In genomic region chr5:177491983-177492746, GRCh38 we compare ENCODE assay signal across 14 cellular contexts. TPM values are rescaled to one million over a fixed set of nuclear protein-coding genes. Genes with fewer than 3 reads are reported as not detected.
A peak's percentile ranks its signal among the peaks of the same experiment; 100 is the strongest.
DNase-seq lines count a peak whose midpoint lies in the region; ATAC-seq and TF ChIP-seq lines count a peak whose summit lies in the region.
"Had no signal": no experiment of that assay in that cellular context is flagged by ENCODE, and none has a peak within 500 bp of the region (broad histone marks: within the 10 kb centered on the region; RNA-seq: fewer than 3 reads in every experiment).

No MANE protein-coding gene starts in this region.

- 93% methylated on average over 53 to 54 of the region's 54 CpGs for WGBS in heart right ventricle, 2 donors
- 26 to 28% methylated on average over 53 to 54 of the region's 54 CpGs for WGBS in aorta, 2 donors

- no peaks in the 10 kb centered on the region for H3K27me3 Mint-ChIP-seq in chondrocyte (ENCODE audit: low read depth)

- H3K4me3 ChIP-seq in cardiac muscle cell (no peak overlapping the region), heart right ventricle (no peak overlapping the region), neutrophil (ENCODE audit: low read depth in 1 of 2, low read length in 1 of 2) (no peak overlapping the region), aorta (ENCODE audit: low read length in 2 of 2) (no peak overlapping the region), MG63 (no peak overlapping the region)

- no peak for DNase-seq in cardiac muscle cell (ENCODE audit: low read depth in 1 of 2, low spot score in 1 of 2)
- DNase-seq in heart right ventricle: no peak
- DNase-seq in chondrocyte (ENCODE audit: low spot score): no peak
- no peak for DNase-seq in aorta
- DNase-seq in NCI-H2171 (lab: John Stamatoyannopoulos, UW): no peak
- DNase-seq in MG63: no peak
- DNase-seq: hippocampal formation, KG1, NCI-H1417, NCI-H446 treated with DMSO at 0.1 percent for 48 hours had no signal

- H3K27ac Mint-ChIP-seq in chondrocyte (ENCODE audit: unreplicated experiment): peak overlapping the region; percentile 91

- H3K4me1 Mint-ChIP-seq in chondrocyte (ENCODE audit: low read depth): peaks cover 72% of the 10 kb centered on the region

- TF ChIP-seq CTCF in cardiac muscle cell (IDR thresholded peaks at IDR 0.05; ENCODE audit: low read depth, low read length) (no peak), heart right ventricle (IDR thresholded peaks at IDR 0.05) (no peak), chondrocyte (IDR thresholded peaks at IDR 0.05) (no peak), neutrophil (IDR thresholded peaks at IDR 0.05) (no peak)

- peak overlapping the region; percentile 5 for H3K27ac ChIP-seq in cardiac muscle cell
- peak overlapping the region in 3 of 10 donors; percentile 95 to 97 (median 97) for H3K27ac ChIP-seq in heart right ventricle
- H3K27ac ChIP-seq in neutrophil: peak overlapping the region; percentile 99
- H3K27ac ChIP-seq in aorta (ENCODE audit: low read depth in 1 of 2, low read length in 2 of 2): peak overlapping the region; percentile 31 to 58

- peaks cover 26% of the 10 kb centered on the region for H3K4me1 ChIP-seq in cardiac muscle cell (ENCODE audit: low read depth)
- H3K4me1 ChIP-seq in heart right ventricle: peaks cover 15 to 54% (median 44%) of the 10 kb centered on the region in 9 donors
- peaks cover 56 to 65% of the 10 kb centered on the region in 2 experiments for H3K4me1 ChIP-seq in neutrophil (ENCODE audit: control insufficient read depth in 1 of 2, insufficient read depth in 1 of 2, low read depth in 1 of 2, low read length in 1 of 2)
- H3K4me1 ChIP-seq in aorta (ENCODE audit: control insufficient read depth in 1 of 2, insufficient read depth in 2 of 2, low read length in 2 of 2): no peaks in the 10 kb centered on the region

- peak overlapping the region; percentile 59 for H3K4me3 Mint-ChIP-seq in chondrocyte (ENCODE audit: unreplicated experiment)

- ATAC-seq in heart right ventricle: no peak
- no peak for ATAC-seq in aorta (ENCODE audit: low FRiP score)
- ATAC-seq in GM21423 (IDR thresholded peaks at IDR 0.05; ENCODE audit: unreplicated experiment): no peak
- ATAC-seq: esophagus mucosa, PC-3 had no signal

- H3K36me3 ChIP-seq in cardiac muscle cell: peaks cover 41% of the 10 kb centered on the region
- H3K36me3 ChIP-seq in heart right ventricle: peaks cover 4 to 77% (median 47%) of the 10 kb centered on the region in 9 donors
- H3K36me3 ChIP-seq in neutrophil: peaks cover 89% of the 10 kb centered on the region
- peaks cover 0 to 16% of the 10 kb centered on the region in 2 donors for H3K36me3 ChIP-seq in aorta (ENCODE audit: control insufficient read depth in 1 of 2, insufficient read depth in 2 of 2, low read length in 1 of 2)
- peaks cover 90% of the 10 kb centered on the region for H3K36me3 ChIP-seq in MG63

- H3K36me3 Mint-ChIP-seq in chondrocyte (ENCODE audit: low read depth): peaks cover 32% of the 10 kb centered on the region

- intact Hi-C loops in heart right ventricle (cut with DNase I) (loop anchor here in 1 of 10 donors (10.0 kb wide), 1 partner anchor 177 kb away; the partner anchor contains the start of gene MXD3), aorta (cut with DNase I) (no loop called here)

- H3K27me3 ChIP-seq in cardiac muscle cell (no peaks in the 10 kb centered on the region), heart right ventricle (no peaks in the 10 kb centered on the region), neutrophil (no peaks in the 10 kb centered on the region), aorta (ENCODE audit: control insufficient read depth in 1 of 2, insufficient read depth in 2 of 2, low read length in 1 of 2) (no peaks in the 10 kb centered on the region), MG63 (no peaks in the 10 kb centered on the region)

- H3K9me3 Mint-ChIP-seq in chondrocyte (ENCODE audit: low read depth): no peaks in the 10 kb centered on the region

- H3K9me3 ChIP-seq in cardiac muscle cell (ENCODE audit: low read depth) (no peaks in the 10 kb centered on the region), heart right ventricle (no peaks in the 10 kb centered on the region), neutrophil (no peaks in the 10 kb centered on the region), aorta (ENCODE audit: control insufficient read depth, low read length) (no peaks in the 10 kb centered on the region), MG63 (no peaks in the 10 kb centered on the region)

RNA-seq across cellular contexts. Expression of gene PDLIM7, which starts 5.2 kb away (rescaled TPM):
- total RNA-seq in cardiac muscle cell (165 and 255 TPM in 2 replicates), heart right ventricle (10 to 100 TPM; 32.5 to 70.6 (median 51.0) TPM), chondrocyte (563 to 633 TPM (median 613 TPM) in 3 replicates), aorta (100 to 1,000 TPM; 510 to 729 TPM)
- polyA plus RNA-seq in cardiac muscle cell (328 and 537 TPM in 2 replicates), heart right ventricle (100 to 1,000 TPM; 129 to 131 TPM), aorta (1,000 to 10,000 TPM in 1 of 2 donors, 100 to 1,000 TPM in 1; 184 to 1,248 TPM)
- 77.8 and 165 TPM in 2 replicates for total RNA-seq in MG63 (2014; rRNA removed; shearing (Covaris generic); ENCODE audit: low replicate concordance)

RNA-seq across cellular contexts. Expression of gene DOK3, which starts 17.5 kb away (rescaled TPM):
- total RNA-seq in cardiac muscle cell: 2.4 and 6.0 TPM in 2 replicates
- polyA plus RNA-seq in cardiac muscle cell: 0.95 and 3.7 TPM in 2 replicates
- 10 to 100 TPM in 1 of 10 donors, 1 to 10 TPM in 7, under 1 TPM in 2; 0.74 to 11.4 (median 1.9) TPM for total RNA-seq in heart right ventricle
- polyA plus RNA-seq in heart right ventricle: 1 to 10 TPM; 2.4 to 4.0 TPM
- 4.7 to 7.7 TPM (median 7.5 TPM) in 3 replicates for total RNA-seq in chondrocyte
- total RNA-seq in aorta: 10 to 100 TPM; 15.0 to 21.6 TPM
- polyA plus RNA-seq in aorta: 1 to 10 TPM; 2.7 to 4.4 TPM
- total RNA-seq in MG63 (2014; rRNA removed; shearing (Covaris generic); ENCODE audit: low replicate concordance): 0.92 TPM in 1 of 2 replicates, not detected in the other

RNA-seq across cellular contexts. Expression of gene DBN1, which starts 18.7 kb away (rescaled TPM):
- total RNA-seq in cardiac muscle cell (258 and 295 TPM in 2 replicates), heart right ventricle (10 to 100 TPM; 13.1 to 52.9 (median 19.1) TPM), chondrocyte (207 to 277 TPM (median 274 TPM) in 3 replicates), aorta (100 to 1,000 TPM in 1 of 2 donors, 10 to 100 TPM in 1; 66.3 to 140 TPM)
- polyA plus RNA-seq in cardiac muscle cell (147 and 185 TPM in 2 replicates), heart right ventricle (10 to 100 TPM; 19.2 to 31.5 TPM), aorta (10 to 100 TPM; 23.7 to 68.9 TPM)
- total RNA-seq in MG63 (2014; rRNA removed; shearing (Covaris generic); ENCODE audit: low replicate concordance): 245 and 334 TPM in 2 replicates

RNA-seq across cellular contexts. Expression of gene DDX41, which starts 24.6 kb away (rescaled TPM):
- 183 and 223 TPM in 2 replicates for total RNA-seq in cardiac muscle cell
- polyA plus RNA-seq in cardiac muscle cell: 107 and 109 TPM in 2 replicates
- total RNA-seq in heart right ventricle: 10 to 100 TPM; 19.7 to 53.2 (median 27.2) TPM
- 10 to 100 TPM; 45.2 to 55.7 TPM for polyA plus RNA-seq in heart right ventricle
- total RNA-seq in chondrocyte: 77.2 to 79.0 TPM (median 78.6 TPM) in 3 replicates
- total RNA-seq in aorta: 10 to 100 TPM; 45.0 to 54.9 TPM
- 10 to 100 TPM; 46.5 to 95.4 TPM for polyA plus RNA-seq in aorta
- total RNA-seq in MG63 (2014; rRNA removed; shearing (Covaris generic); ENCODE audit: low replicate concordance): 125 and 127 TPM in 2 replicates

RNA-seq across cellular contexts. Expression of gene PRR7, which starts 45.6 kb away (rescaled TPM):
- 26.4 and 29.0 TPM in 2 replicates for total RNA-seq in cardiac muscle cell
- polyA plus RNA-seq in cardiac muscle cell: 27.1 and 29.2 TPM in 2 replicates
- total RNA-seq in heart right ventricle: 1 to 10 TPM in 9 of 10 donors, under 1 TPM in 1; 0.97 to 2.9 (median 1.9) TPM
- polyA plus RNA-seq in heart right ventricle: 1 to 10 TPM; 1.8 to 2.7 TPM
- total RNA-seq in chondrocyte: 4.8 to 5.5 TPM (median 5.3 TPM) in 3 replicates
- 1 to 10 TPM; 1.9 to 2.0 TPM for total RNA-seq in aorta
- under 1 TPM in 1 of 2 donors, not detected in 1; 0.74 TPM for polyA plus RNA-seq in aorta
- total RNA-seq in MG63 (2014; rRNA removed; shearing (Covaris generic); ENCODE audit: low replicate concordance): 61.4 and 68.2 TPM in 2 replicates
